10 cellular contexts compared by ENCODE assay signal in the genomic region with DNA sequence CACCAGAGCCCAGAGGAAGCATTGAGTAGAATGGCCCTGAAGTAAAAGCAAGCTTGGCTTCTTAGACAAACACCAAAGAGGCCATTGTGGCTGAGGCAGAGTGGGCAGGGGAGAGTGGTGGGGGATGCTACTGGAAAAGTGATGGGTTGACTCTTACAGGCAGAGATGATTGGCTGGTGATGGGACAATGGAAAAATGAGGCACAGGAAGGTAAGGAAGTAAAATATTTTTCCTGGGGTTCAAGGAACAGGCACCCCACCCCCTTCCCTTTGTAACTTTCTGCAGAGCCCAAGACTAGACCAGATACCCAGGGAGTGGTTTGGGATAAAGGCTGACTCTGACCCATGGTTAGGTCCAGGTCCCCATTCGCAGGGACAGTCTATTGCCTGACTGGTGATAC. TPM values are rescaled to one million over a fixed set of nuclear protein-coding genes. Genes with fewer than 3 reads are reported as not detected.
"Had no signal": no experiment of that assay in that cellular context is flagged by ENCODE, and none has a peak within 500 bp of the region (broad histone marks: within the 10 kb centered on the region; RNA-seq: fewer than 3 reads in every experiment).

No MANE protein-coding gene starts in this region.

- H3K4me3 Mint-ChIP-seq: H9 had no signal

- H3K27ac ChIP-seq: GM23248 had no signal

- H3K27ac Mint-ChIP-seq: H9 had no signal

- FAIRE-seq: H54, HTR-8/SVneo, K562 had no signal

- ATAC-seq: K562 had no signal

- H3K9me3 Mint-ChIP-seq: H9 had no signal

- H3K4me3 ChIP-seq: GM23248, K562 had no signal

- H2AFZ ChIP-seq: GM23248 had no signal

- DNase-seq: GM23248, GOT3, H9, HCEC 1CT, IMR-90, KG1 had no signal

- H3K9ac ChIP-seq: GM23248 had no signal

RNA-seq across cellular contexts. Expression of gene COL2A1, which starts 34.9 kb away (rescaled TPM):
- total RNA-seq: GM23248, HT-29, IMR-90, K562 had no signal
- polyA plus RNA-seq: GM23248 had no signal
